12 cellular contexts compared by ENCODE assay signal in genomic region chr20:44028868-44029847, GRCh38.
DNase-seq lines count a peak whose midpoint lies in the region; ATAC-seq and TF ChIP-seq lines count a peak whose summit lies in the region.
"Had no signal": no experiment of that assay in that cellular context is flagged by ENCODE, and none has a peak within 500 bp of the region (broad histone marks: within the 10 kb centered on the region; RNA-seq: fewer than 3 reads in every experiment).

No MANE protein-coding gene starts in this region.

- CTCF ChIA-PET in A673 (lab: Charles Lee) = no interaction called here

- H3K27me3 ChIP-seq in A673 (replicated peaks; ENCODE audit: insufficient read depth, low read depth, low read length, poor library complexity) (no peaks in the 10 kb centered on the region), esophagus muscularis mucosa (no peaks in the 10 kb centered on the region)

- H3K36me3 ChIP-seq in KOPT-K1 (ENCODE audit: insufficient read depth, low read length) (no peaks in the 10 kb centered on the region), A673 (ENCODE audit: insufficient read depth, low read length, poor library complexity, severe bottlenecking) (no peaks in the 10 kb centered on the region), esophagus muscularis mucosa (no peaks in the 10 kb centered on the region)
- H3K36me3 ChIP-seq: HAP-1 had no signal

- DNase-seq in GM12865 (ENCODE audit: low read depth) (peak; percentile 88), left lobe of liver (ENCODE audit: low spot score) (peak; percentile 29), C1 segment of cervical spinal cord (lab: John Stamatoyannopoulos, UW) (no peak), A673 (ENCODE audit: low spot score) (no peak), esophagus muscularis mucosa (ENCODE audit: extremely low spot score) (no peak), left colon (no peak)
- DNase-seq: NCI-H1694 treated with DMSO at 0.1 percent for 48 hours, nephron progenitor cell, SW 1271 had no signal

- no peak overlapping the region for H3K4me3 ChIP-seq in GM12865 (ENCODE audit: low read depth, low read length)
- no peak overlapping the region for H3K4me3 ChIP-seq in A673 (ENCODE audit: low read depth, low read length, poor library complexity, severe bottlenecking)
- no peak overlapping the region for H3K4me3 ChIP-seq in esophagus muscularis mucosa
- H3K4me3 ChIP-seq: HAP-1 had no signal

- WGBS in esophagus muscularis mucosa = 75% methylated on average over 13 of the region's 14 CpGs

- H3K27ac ChIP-seq in KOPT-K1 (ENCODE audit: low read depth, low read length, poor library complexity, severe bottlenecking) (peak overlapping the region; percentile 9), A673 (ENCODE audit: low read depth, low read length, poor library complexity, severe bottlenecking) (no peak overlapping the region), esophagus muscularis mucosa (replicated peaks in 1 of 4) (no peak overlapping the region)

- no TSS peak for BruUV-seq in A673 (replicated peaks; lab: Mats Ljungman, UMichigan)

- no peak for TF ChIP-seq POLR2A in esophagus muscularis mucosa (IDR thresholded peaks at IDR 0.05; ENCODE audit: low read depth)

- H3K9me3 ChIP-seq in KOPT-K1 (ENCODE audit: insufficient read depth, low read length, poor library complexity, severe bottlenecking) (no peaks in the 10 kb centered on the region), A673 (ENCODE audit: low read depth, low read length, poor library complexity, severe bottlenecking) (no peaks in the 10 kb centered on the region), esophagus muscularis mucosa (no peaks in the 10 kb centered on the region)
- H3K9me3 ChIP-seq: HAP-1 had no signal

- peaks cover 40% of the 10 kb centered on the region for H3K4me1 ChIP-seq in A673 (ENCODE audit: insufficient read depth, low read length, poor library complexity, severe bottlenecking)
- H3K4me1 ChIP-seq in esophagus muscularis mucosa = no peaks in the 10 kb centered on the region
- H3K4me1 ChIP-seq: HAP-1 had no signal

- intact Hi-C loops in A673 (cut with micrococcal nuclease; ENCODE audit: unreplicated experiment) (no loop called here), esophagus muscularis mucosa (cut with DNase I) (no loop called here), left colon (cut with DNase I, micrococcal nuclease) (no loop called here)

- ATAC-seq in GM19438 (IDR thresholded peaks at IDR 0.05; ENCODE audit: low read depth, unreplicated experiment) (peak; percentile 83), left lobe of liver (no peak), left colon (no peak)

- POLR2A ChIA-PET in A673 (lab: Charles Lee; ENCODE audit: low non-redundant PET) = interaction anchor here (0.6 to 0.7 kb wide), 2 partner anchors 12 to 131 kb away, joined by 3 to 4 read pairs; no protein-coding TSS in a partner anchor

- TF ChIP-seq EP300 in esophagus muscularis mucosa (IDR thresholded peaks at IDR 0.05) = no peak

- TF ChIP-seq CTCF in GM12865 (IDR thresholded peaks at IDR 0.05; ENCODE audit: insufficient read depth, low read depth, low read length, missing control alignments) (no peak), A673 (conservative IDR thresholded peaks at IDR 0.05; ENCODE audit: low read depth, low read length) (no peak), esophagus muscularis mucosa (IDR thresholded peaks at IDR 0.05) (no peak)

Comparison
In these comparisons a context has a peak if more than half of its experiments do, and no peak if none do; other contexts are left out.
1. DNase-seq: peak in GM12865 (single experiment) and left lobe of liver (single experiment); none in C1 segment of cervical spinal cord (0 of 14), A673 (single experiment), esophagus muscularis mucosa (single experiment) and left colon (0 of 2).